ENCODE assay signal across 23 cellular contexts in genomic region chr12:105502426-105502930, GRCh38.
"Had no signal": no experiment of that assay in that cellular context is flagged by ENCODE, and none has a peak within 500 bp of the region (broad histone marks: within the 10 kb centered on the region; RNA-seq: fewer than 3 reads in every experiment).

No MANE protein-coding gene starts in this region.

- H3K4me3 ChIP-seq: adrenal gland, breast epithelium, K562 had no signal

- H3K36me3 ChIP-seq: adrenal gland, breast epithelium had no signal

- H3K27ac ChIP-seq: adrenal gland, breast epithelium had no signal

- H3K4me1 Mint-ChIP-seq: activated B cell treated with CpG ODN at 0.5 μM for 24 hours; activated CD4-positive, alpha-beta T cell treated with anti-CD3 and anti-CD28 coated beads, Interleukin-2, amount 10 ng/mL, durations not matched to agents 7 days and 5 days; T-helper 17 cell had no signal

- H3K36me3 Mint-ChIP-seq: activated naive CD8-positive, alpha-beta T cell treated with anti-CD3 and anti-CD28 coated beads, Interleukin-2, amount 10 ng/mL, durations not matched to agents 7 days and 5 days had no signal

- H3K4me1 ChIP-seq: adrenal gland, breast epithelium had no signal

- H3K27ac Mint-ChIP-seq: activated B cell treated with CpG ODN at 0.5 μM for 24 hours; activated CD4-positive, alpha-beta T cell treated with anti-CD3 and anti-CD28 coated beads, Interleukin-2, amount 10 ng/mL, durations not matched to agents 7 days and 5 days; activated CD8-positive, alpha-beta T cell treated with anti-CD3 and anti-CD28 coated beads for 36 hours; activated naive CD8-positive, alpha-beta T cell treated with anti-CD3 and anti-CD28 coated beads, Interleukin-2, amount 10 ng/mL, durations not matched to agents 7 days and 5 days; T-helper 17 cell had no signal

- H3K9me3 Mint-ChIP-seq: activated B cell treated with CpG ODN at 0.5 μM for 24 hours; activated CD4-positive, alpha-beta T cell treated with anti-CD3 and anti-CD28 coated beads, Interleukin-2, amount 10 ng/mL, durations not matched to agents 7 days and 5 days; activated CD8-positive, alpha-beta T cell treated with anti-CD3 and anti-CD28 coated beads for 36 hours had no signal

- DNase-seq: activated B cell treated with CpG ODN at 0.5 μM for 24 hours; activated CD4-positive, alpha-beta T cell treated with anti-CD3 and anti-CD28 coated beads for 1 hour; activated CD4-positive, alpha-beta T cell treated with anti-CD3 and anti-CD28 coated beads, Interleukin-2, amount 10 ng/mL, durations not matched to agents 7 days and 5 days; activated CD8-positive, alpha-beta memory T cell treated with anti-CD3 and anti-CD28 coated beads, Interleukin-2, amount 50 U/mL, for 4 hours; activated CD8-positive, alpha-beta T cell treated with anti-CD3 and anti-CD28 coated beads for 36 hours; activated naive CD4-positive, alpha-beta T cell treated with anti-CD3 and anti-CD28 coated beads, Interleukin-2, amount 50 U/mL, for 16 hours; activated naive CD8-positive, alpha-beta T cell treated with anti-CD3 and anti-CD28 coated beads, Interleukin-2, amount 10 ng/mL, durations not matched to agents 7 days and 5 days; adrenal gland; anterior cingulate cortex; Karpas-422; MM.1S; NCI-H1105; NCI-H1436; NCI-H1694 treated with DMSO at 0.1 percent for 48 hours; NCI-H2029 treated with DMSO at 0.1 percent for 48 hours; NCI-H446; NCI-H524; PC-3; SHP77; T-helper 17 cell; T-helper 9 cell had no signal

- ATAC-seq: activated CD8-positive, alpha-beta T cell treated with anti-CD3 and anti-CD28 coated beads for 36 hours; K562; PC-3; T-helper 17 cell had no signal

- H3K4me3 Mint-ChIP-seq: activated B cell treated with CpG ODN at 0.5 μM for 24 hours; activated CD4-positive, alpha-beta T cell treated with anti-CD3 and anti-CD28 coated beads, Interleukin-2, amount 10 ng/mL, durations not matched to agents 7 days and 5 days; activated CD8-positive, alpha-beta T cell treated with anti-CD3 and anti-CD28 coated beads for 36 hours; activated naive CD8-positive, alpha-beta T cell treated with anti-CD3 and anti-CD28 coated beads, Interleukin-2, amount 10 ng/mL, durations not matched to agents 7 days and 5 days; T-helper 17 cell had no signal

- H3K9me3 ChIP-seq: adrenal gland, breast epithelium had no signal

- H3K27me3 ChIP-seq: adrenal gland, breast epithelium had no signal
